In the genomic region with DNA sequence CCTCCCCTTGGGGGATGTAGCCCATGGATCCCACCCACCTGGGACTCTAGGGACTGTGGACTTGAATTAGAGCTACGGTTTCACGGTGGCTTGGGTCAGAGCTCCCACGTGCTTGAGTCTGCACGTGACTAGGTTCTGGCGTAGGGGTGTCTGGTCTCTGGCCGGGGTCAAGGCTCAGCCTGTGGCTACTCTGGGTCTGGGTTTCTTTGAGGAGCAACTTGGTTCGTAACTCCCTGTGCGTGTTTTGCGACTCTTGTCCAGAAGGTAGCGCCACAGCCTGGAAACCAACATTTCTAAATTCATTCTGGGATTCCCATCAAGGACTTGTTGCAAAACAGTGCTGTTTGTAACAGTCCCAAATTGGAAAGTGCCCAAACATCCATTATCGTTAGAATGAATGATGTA, we compare ENCODE assay signal across 2 cellular contexts.
A peak's percentile ranks its signal among the peaks of the same experiment; 100 is the strongest.
TF ChIP-seq lines count a peak whose summit lies in the region.

No MANE protein-coding gene starts in this region.

TF ChIP-seq in HepG2, 621 proteins besides CTCF, POLR2A, EP300 and RAD21 (continues in another document):
- TF ChIP-seq AHR (CRISPR knock-in tag; IDR thresholded peaks at IDR 0.05), result peak; percentile 35; the same call in 1 of the 2 replicates
- TF ChIP-seq, protein P1, sequence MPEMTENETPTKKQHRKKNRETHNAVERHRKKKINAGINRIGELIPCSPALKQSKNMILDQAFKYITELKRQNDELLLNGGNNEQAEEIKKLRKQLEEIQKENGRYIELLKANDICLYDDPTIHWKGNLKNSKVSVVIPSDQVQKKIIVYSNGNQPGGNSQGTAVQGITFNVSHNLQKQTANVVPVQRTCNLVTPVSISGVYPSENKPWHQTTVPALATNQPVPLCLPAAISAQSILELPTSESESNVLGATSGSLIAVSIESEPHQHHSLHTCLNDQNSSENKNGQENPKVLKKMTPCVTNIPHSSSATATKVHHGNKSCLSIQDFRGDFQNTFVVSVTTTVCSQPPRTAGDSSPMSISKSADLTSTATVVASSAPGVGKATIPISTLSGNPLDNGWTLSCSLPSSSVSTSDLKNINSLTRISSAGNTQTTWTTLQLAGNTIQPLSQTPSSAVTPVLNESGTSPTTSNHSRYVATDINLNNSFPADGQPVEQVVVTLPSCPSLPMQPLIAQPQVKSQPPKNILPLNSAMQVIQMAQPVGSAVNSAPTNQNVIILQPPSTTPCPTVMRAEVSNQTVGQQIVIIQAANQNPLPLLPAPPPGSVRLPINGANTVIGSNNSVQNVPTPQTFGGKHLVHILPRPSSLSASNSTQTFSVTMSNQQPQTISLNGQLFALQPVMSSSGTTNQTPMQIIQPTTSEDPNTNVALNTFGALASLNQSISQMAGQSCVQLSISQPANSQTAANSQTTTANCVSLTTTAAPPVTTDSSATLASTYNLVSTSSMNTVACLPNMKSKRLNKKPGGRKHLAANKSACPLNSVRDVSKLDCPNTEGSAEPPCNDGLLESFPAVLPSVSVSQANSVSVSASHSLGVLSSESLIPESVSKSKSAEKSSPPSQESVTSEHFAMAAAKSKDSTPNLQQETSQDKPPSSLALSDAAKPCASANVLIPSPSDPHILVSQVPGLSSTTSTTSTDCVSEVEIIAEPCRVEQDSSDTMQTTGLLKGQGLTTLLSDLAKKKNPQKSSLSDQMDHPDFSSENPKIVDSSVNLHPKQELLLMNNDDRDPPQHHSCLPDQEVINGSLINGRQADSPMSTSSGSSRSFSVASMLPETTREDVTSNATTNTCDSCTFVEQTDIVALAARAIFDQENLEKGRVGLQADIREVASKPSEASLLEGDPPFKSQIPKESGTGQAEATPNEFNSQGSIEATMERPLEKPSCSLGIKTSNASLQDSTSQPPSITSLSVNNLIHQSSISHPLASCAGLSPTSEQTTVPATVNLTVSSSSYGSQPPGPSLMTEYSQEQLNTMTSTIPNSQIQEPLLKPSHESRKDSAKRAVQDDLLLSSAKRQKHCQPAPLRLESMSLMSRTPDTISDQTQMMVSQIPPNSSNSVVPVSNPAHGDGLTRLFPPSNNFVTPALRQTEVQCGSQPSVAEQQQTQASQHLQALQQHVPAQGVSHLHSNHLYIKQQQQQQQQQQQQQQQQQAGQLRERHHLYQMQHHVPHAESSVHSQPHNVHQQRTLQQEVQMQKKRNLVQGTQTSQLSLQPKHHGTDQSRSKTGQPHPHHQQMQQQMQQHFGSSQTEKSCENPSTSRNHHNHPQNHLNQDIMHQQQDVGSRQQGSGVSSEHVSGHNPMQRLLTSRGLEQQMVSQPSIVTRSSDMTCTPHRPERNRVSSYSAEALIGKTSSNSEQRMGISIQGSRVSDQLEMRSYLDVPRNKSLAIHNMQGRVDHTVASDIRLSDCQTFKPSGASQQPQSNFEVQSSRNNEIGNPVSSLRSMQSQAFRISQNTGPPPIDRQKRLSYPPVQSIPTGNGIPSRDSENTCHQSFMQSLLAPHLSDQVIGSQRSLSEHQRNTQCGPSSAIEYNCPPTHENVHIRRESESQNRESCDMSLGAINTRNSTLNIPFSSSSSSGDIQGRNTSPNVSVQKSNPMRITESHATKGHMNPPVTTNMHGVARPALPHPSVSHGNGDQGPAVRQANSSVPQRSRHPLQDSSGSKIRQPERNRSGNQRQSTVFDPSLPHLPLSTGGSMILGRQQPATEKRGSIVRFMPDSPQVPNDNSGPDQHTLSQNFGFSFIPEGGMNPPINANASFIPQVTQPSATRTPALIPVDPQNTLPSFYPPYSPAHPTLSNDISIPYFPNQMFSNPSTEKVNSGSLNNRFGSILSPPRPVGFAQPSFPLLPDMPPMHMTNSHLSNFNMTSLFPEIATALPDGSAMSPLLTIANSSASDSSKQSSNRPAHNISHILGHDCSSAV (CRISPR knock-in tag; IDR thresholded peaks at IDR 0.05; ENCODE audit: borderline replicate concordance), result no peak
- no peak for TF ChIP-seq ZNF292 (CRISPR knock-in tag; IDR thresholded peaks at IDR 0.05; ENCODE audit: borderline replicate concordance, low read depth)
- TF ChIP-seq RAD51 (IDR thresholded peaks at IDR 0.05; ENCODE audit: borderline replicate concordance), result 0 out of 2 replicates have a peak, but pooled peaks have one; percentile 21
- no peak for TF ChIP-seq ZNF724P (CRISPR knock-in tag; IDR thresholded peaks at IDR 0.05; ENCODE audit: borderline replicate concordance)
- peak; percentile 53; the same call in 1 of the 2 replicates for TF ChIP-seq NR2C2 (CRISPR knock-in tag; IDR thresholded peaks at IDR 0.05; ENCODE audit: borderline replicate concordance)
- peak; percentile 68 for TF ChIP-seq HNF4A (CRISPR knock-in tag; IDR thresholded peaks at IDR 0.05)
- TF ChIP-seq SMAD9 (CRISPR knock-in tag; IDR thresholded peaks at IDR 0.05), result no peak
- TF ChIP-seq ZFP36L2 (CRISPR knock-in tag; IDR thresholded peaks at IDR 0.05), result no peak
- TF ChIP-seq, protein P2, sequence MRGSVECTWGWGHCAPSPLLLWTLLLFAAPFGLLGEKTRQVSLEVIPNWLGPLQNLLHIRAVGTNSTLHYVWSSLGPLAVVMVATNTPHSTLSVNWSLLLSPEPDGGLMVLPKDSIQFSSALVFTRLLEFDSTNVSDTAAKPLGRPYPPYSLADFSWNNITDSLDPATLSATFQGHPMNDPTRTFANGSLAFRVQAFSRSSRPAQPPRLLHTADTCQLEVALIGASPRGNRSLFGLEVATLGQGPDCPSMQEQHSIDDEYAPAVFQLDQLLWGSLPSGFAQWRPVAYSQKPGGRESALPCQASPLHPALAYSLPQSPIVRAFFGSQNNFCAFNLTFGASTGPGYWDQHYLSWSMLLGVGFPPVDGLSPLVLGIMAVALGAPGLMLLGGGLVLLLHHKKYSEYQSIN (CRISPR knock-in tag; IDR thresholded peaks at IDR 0.05; ENCODE audit: borderline replicate concordance), result no peak
- TF ChIP-seq, protein P3, sequence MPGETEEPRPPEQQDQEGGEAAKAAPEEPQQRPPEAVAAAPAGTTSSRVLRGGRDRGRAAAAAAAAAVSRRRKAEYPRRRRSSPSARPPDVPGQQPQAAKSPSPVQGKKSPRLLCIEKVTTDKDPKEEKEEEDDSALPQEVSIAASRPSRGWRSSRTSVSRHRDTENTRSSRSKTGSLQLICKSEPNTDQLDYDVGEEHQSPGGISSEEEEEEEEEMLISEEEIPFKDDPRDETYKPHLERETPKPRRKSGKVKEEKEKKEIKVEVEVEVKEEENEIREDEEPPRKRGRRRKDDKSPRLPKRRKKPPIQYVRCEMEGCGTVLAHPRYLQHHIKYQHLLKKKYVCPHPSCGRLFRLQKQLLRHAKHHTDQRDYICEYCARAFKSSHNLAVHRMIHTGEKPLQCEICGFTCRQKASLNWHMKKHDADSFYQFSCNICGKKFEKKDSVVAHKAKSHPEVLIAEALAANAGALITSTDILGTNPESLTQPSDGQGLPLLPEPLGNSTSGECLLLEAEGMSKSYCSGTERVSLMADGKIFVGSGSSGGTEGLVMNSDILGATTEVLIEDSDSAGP (CRISPR knock-in tag; IDR thresholded peaks at IDR 0.05; ENCODE audit: borderline replicate concordance), result no peak
- no peak for TF ChIP-seq EZH2 (conservative IDR thresholded peaks at IDR 0.05; ENCODE audit: low read depth, low read length)
- no peak for TF ChIP-seq HNRNPK (IDR thresholded peaks at IDR 0.05; ENCODE audit: low read depth, low read length, poor library complexity, severe bottlenecking)
- peak; percentile 52; the same call in 1 of the 2 replicates for TF ChIP-seq MYC (CRISPR knock-in tag; IDR thresholded peaks at IDR 0.05; ENCODE audit: borderline replicate concordance)
- TF ChIP-seq ZNF549 (CRISPR knock-in tag; IDR thresholded peaks at IDR 0.05), result no peak

TF ChIP-seq in K562, 482 proteins besides CTCF, POLR2A, EP300 and RAD21:
- TF ChIP-seq FOS (IDR thresholded peaks at IDR 0.05; ENCODE audit: extremely low read depth, insufficient read length) (no peak), ZBTB7A (IDR thresholded peaks at IDR 0.05; ENCODE audit: borderline replicate concordance, control insufficient read depth, low read depth, low read length) (peak; percentile 21; the same call in 1 of the 2 replicates), BHLHE40 (IDR thresholded peaks at IDR 0.05; ENCODE audit: low read length) (peak; percentile 37), RAD51 (IDR thresholded peaks at IDR 0.05; ENCODE audit: borderline replicate concordance, low read depth) (peak; percentile 53; the same call in 1 of the 2 replicates), SMC3 (conservative IDR thresholded peaks at IDR 0.05; ENCODE audit: insufficient read depth, low read depth, low read length) (0 out of 2 replicates have a peak, but pooled peaks have one; percentile 1), YBX1 (IDR thresholded peaks at IDR 0.05) (no peak), POLR3A (IDR thresholded peaks at IDR 0.05; ENCODE audit: borderline replicate concordance, extremely low read depth, insufficient read depth, insufficient read length) (no peak)
- TF ChIP-seq, protein P4, sequence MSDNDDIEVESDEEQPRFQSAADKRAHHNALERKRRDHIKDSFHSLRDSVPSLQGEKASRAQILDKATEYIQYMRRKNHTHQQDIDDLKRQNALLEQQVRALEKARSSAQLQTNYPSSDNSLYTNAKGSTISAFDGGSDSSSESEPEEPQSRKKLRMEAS (CRISPR knock-in tag; IDR thresholded peaks at IDR 0.05), result 0 out of 2 replicates have a peak, but pooled peaks have one; percentile 12
- TF ChIP-seq, protein P5, sequence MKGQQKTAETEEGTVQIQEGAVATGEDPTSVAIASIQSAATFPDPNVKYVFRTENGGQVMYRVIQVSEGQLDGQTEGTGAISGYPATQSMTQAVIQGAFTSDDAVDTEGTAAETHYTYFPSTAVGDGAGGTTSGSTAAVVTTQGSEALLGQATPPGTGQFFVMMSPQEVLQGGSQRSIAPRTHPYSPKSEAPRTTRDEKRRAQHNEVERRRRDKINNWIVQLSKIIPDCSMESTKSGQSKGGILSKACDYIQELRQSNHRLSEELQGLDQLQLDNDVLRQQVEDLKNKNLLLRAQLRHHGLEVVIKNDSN (CRISPR knock-in tag; IDR thresholded peaks at IDR 0.05), result peak; percentile 74
- TF ChIP-seq, protein P6, sequence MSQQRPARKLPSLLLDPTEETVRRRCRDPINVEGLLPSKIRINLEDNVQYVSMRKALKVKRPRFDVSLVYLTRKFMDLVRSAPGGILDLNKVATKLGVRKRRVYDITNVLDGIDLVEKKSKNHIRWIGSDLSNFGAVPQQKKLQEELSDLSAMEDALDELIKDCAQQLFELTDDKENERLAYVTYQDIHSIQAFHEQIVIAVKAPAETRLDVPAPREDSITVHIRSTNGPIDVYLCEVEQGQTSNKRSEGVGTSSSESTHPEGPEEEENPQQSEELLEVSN (IDR thresholded peaks at IDR 0.05; ENCODE audit: borderline replicate concordance in 1 of 2, extremely low read depth in 1 of 2, insufficient read depth in 1 of 2, insufficient read length in 1 of 2, low read depth in 1 of 2, low read length in 1 of 2, poor library complexity in 1 of 2, severe bottlenecking in 1 of 2), result peak in 1 of 2 experiments; percentile 10
- TF ChIP-seq, protein P7, sequence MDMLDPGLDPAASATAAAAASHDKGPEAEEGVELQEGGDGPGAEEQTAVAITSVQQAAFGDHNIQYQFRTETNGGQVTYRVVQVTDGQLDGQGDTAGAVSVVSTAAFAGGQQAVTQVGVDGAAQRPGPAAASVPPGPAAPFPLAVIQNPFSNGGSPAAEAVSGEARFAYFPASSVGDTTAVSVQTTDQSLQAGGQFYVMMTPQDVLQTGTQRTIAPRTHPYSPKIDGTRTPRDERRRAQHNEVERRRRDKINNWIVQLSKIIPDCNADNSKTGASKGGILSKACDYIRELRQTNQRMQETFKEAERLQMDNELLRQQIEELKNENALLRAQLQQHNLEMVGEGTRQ (CRISPR knock-in tag; IDR thresholded peaks at IDR 0.05), result peak; percentile 32; the same call in 1 of the 2 replicates
- TF ChIP-seq, protein P8, sequence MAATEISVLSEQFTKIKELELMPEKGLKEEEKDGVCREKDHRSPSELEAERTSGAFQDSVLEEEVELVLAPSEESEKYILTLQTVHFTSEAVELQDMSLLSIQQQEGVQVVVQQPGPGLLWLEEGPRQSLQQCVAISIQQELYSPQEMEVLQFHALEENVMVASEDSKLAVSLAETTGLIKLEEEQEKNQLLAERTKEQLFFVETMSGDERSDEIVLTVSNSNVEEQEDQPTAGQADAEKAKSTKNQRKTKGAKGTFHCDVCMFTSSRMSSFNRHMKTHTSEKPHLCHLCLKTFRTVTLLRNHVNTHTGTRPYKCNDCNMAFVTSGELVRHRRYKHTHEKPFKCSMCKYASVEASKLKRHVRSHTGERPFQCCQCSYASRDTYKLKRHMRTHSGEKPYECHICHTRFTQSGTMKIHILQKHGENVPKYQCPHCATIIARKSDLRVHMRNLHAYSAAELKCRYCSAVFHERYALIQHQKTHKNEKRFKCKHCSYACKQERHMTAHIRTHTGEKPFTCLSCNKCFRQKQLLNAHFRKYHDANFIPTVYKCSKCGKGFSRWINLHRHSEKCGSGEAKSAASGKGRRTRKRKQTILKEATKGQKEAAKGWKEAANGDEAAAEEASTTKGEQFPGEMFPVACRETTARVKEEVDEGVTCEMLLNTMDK (IDR thresholded peaks at IDR 0.05; ENCODE audit: borderline replicate concordance, insufficient read depth, low read depth, low read length, poor library complexity, severe bottlenecking), result peak; percentile 16
